In genomic region chr3:62562017-62562416, GRCh38 we compare ENCODE assay signal across 16 cellular contexts.
DNase-seq lines count a peak whose midpoint lies in the region; ATAC-seq and TF ChIP-seq lines count a peak whose summit lies in the region.
"Had no signal": no experiment of that assay in that cellular context is flagged by ENCODE, and none has a peak within 500 bp of the region (broad histone marks: within the 10 kb centered on the region; RNA-seq: fewer than 3 reads in every experiment).

No MANE protein-coding gene starts in this region.

- no peak overlapping the region for H3K4me3 Mint-ChIP-seq in naive thymus-derived CD4-positive, alpha-beta T cell
- H3K4me3 Mint-ChIP-seq: activated naive CD4-positive, alpha-beta T cell treated with anti-CD3 and anti-CD28 coated beads for 36 hours; CD8-positive, alpha-beta memory T cell; naive B cell had no signal

- peaks cover 0 to 3% (median 0%) of the 10 kb centered on the region in 11 donors for H3K9me3 Mint-ChIP-seq in naive thymus-derived CD4-positive, alpha-beta T cell
- H3K9me3 Mint-ChIP-seq: activated naive CD4-positive, alpha-beta T cell treated with anti-CD3 and anti-CD28 coated beads for 36 hours had no signal

- no peak for TF ChIP-seq POLR2A in esophagus squamous epithelium (IDR thresholded peaks at IDR 0.05)

- H3K27ac Mint-ChIP-seq in naive thymus-derived CD4-positive, alpha-beta T cell, result no peak overlapping the region
- H3K27ac Mint-ChIP-seq: activated naive CD4-positive, alpha-beta T cell treated with anti-CD3 and anti-CD28 coated beads for 36 hours; CD8-positive, alpha-beta memory T cell had no signal

- H3K36me3 Mint-ChIP-seq in naive thymus-derived CD4-positive, alpha-beta T cell, result no peaks in the 10 kb centered on the region
- H3K36me3 Mint-ChIP-seq: CD8-positive, alpha-beta memory T cell; naive B cell had no signal

- H3K4me1 Mint-ChIP-seq in naive thymus-derived CD4-positive, alpha-beta T cell, result no peaks in the 10 kb centered on the region
- H3K4me1 Mint-ChIP-seq: CD8-positive, alpha-beta memory T cell; naive B cell had no signal

- H3K4me1 ChIP-seq in esophagus squamous epithelium (peaks cover 0 to 2% (median 0%) of the 10 kb centered on the region in 3 donors), lower lobe of right lung (peaks cover 6% of the 10 kb centered on the region)
- no peaks in the 10 kb centered on the region for H3K4me1 ChIP-seq in naive thymus-derived CD4-positive, alpha-beta T cell (ENCODE audit: control insufficient read depth in 2 of 2, insufficient read depth in 2 of 2, low read length in 2 of 2)

- POLR2A ChIA-PET in naive thymus-derived CD4-positive, alpha-beta T cell (lab: Charles Lee), result no interaction called here

- intact Hi-C loops in esophagus squamous epithelium (cut with DNase I) (no loop called here), lower lobe of right lung (cut with DNase I) (no loop called here)
- intact Hi-C loops in naive thymus-derived CD4-positive, alpha-beta T cell (cut with micrococcal nuclease), result no loop called here

- peak; percentile 75 for DNase-seq in GM03348 (ENCODE audit: low spot score)
- peak; percentile 89 for DNase-seq in fibroblast of peridontal ligament (ENCODE audit: extremely low read depth)
- peak; percentile 77 for DNase-seq in stromal cell of bone marrow (ENCODE audit: low read depth)
- DNase-seq in T-helper 2 cell, result no peak
- no peak for DNase-seq in esophagus squamous epithelium (lab: John Stamatoyannopoulos, UW)
- no peak for DNase-seq in lower lobe of right lung
- DNase-seq in naive thymus-derived CD4-positive, alpha-beta T cell, result no peak
- DNase-seq: activated naive CD4-positive, alpha-beta T cell treated with anti-CD3 and anti-CD28 coated beads for 36 hours; CD8-positive, alpha-beta memory T cell; naive B cell; NCI-H1105; NCI-H510A; Right ventricle myocardium superior; stimulated activated CD4-positive, alpha-beta T cell treated with anti-CD3 and anti-CD28 coated beads, Interleukin-4, amount 100 ng/mL, for 24 hours; stimulated activated naive CD4-positive, alpha-beta T cell had no signal

- H3K27me3 ChIP-seq in esophagus squamous epithelium (no peaks in the 10 kb centered on the region), lower lobe of right lung (ENCODE audit: low read depth) (no peaks in the 10 kb centered on the region)
- H3K27me3 ChIP-seq in naive thymus-derived CD4-positive, alpha-beta T cell (ENCODE audit: control insufficient read depth in 2 of 2, insufficient read depth in 2 of 2, low read length in 2 of 2), result no peaks in the 10 kb centered on the region

- H3K27me3 Mint-ChIP-seq in naive thymus-derived CD4-positive, alpha-beta T cell, result peaks cover 0 to 17% (median 0%) of the 10 kb centered on the region in 5 donors

- TF ChIP-seq CTCF in esophagus squamous epithelium (IDR thresholded peaks at IDR 0.05), result no peak
- TF ChIP-seq CTCF in lower lobe of right lung (IDR thresholded peaks at IDR 0.05), result no peak

- H3K4me3 ChIP-seq in esophagus squamous epithelium (no peak overlapping the region), lower lobe of right lung (no peak overlapping the region)
- H3K4me3 ChIP-seq in naive thymus-derived CD4-positive, alpha-beta T cell (ENCODE audit: low read length), result no peak overlapping the region

- H3K36me3 ChIP-seq in esophagus squamous epithelium (no peaks in the 10 kb centered on the region), lower lobe of right lung (no peaks in the 10 kb centered on the region)
- no peaks in the 10 kb centered on the region for H3K36me3 ChIP-seq in naive thymus-derived CD4-positive, alpha-beta T cell (ENCODE audit: control insufficient read depth in 2 of 3, insufficient read depth in 3 of 3, low read length in 3 of 3)

- 30 to 36% methylated on average over 2 of the region's 2 CpGs for WGBS in esophagus squamous epithelium, 2 donors

- ATAC-seq in SK-N-SH treated with all-trans-retinoic acid at 6 μM for 48 hours (peak; percentile 75), lower lobe of right lung (no peak)
- ATAC-seq in naive thymus-derived CD4-positive, alpha-beta T cell, result no peak

- H3K9me3 ChIP-seq in esophagus squamous epithelium (no peaks in the 10 kb centered on the region), lower lobe of right lung (no peaks in the 10 kb centered on the region)
- no peaks in the 10 kb centered on the region for H3K9me3 ChIP-seq in naive thymus-derived CD4-positive, alpha-beta T cell (ENCODE audit: control insufficient read depth in 2 of 3, low read length in 3 of 3)

- no peak overlapping the region for H3K27ac ChIP-seq in esophagus squamous epithelium
- H3K27ac ChIP-seq in lower lobe of right lung, result no peak overlapping the region
- no peak overlapping the region for H3K27ac ChIP-seq in naive thymus-derived CD4-positive, alpha-beta T cell (ENCODE audit: low read depth, low read length)

- CTCF ChIA-PET in naive thymus-derived CD4-positive, alpha-beta T cell (lab: Charles Lee), result no interaction called here

TF ChIP-seq in SK-N-SH treated with all-trans-retinoic acid at 6 μM for 48 hours, 23 proteins besides CTCF, POLR2A, EP300 and RAD21:
- TF ChIP-seq RARB (CRISPR knock-in tag; IDR thresholded peaks at IDR 0.05) (no peak), ZC3H10 (CRISPR knock-in tag; IDR thresholded peaks at IDR 0.05) (no peak), OSR1 (CRISPR knock-in tag; IDR thresholded peaks at IDR 0.05) (no peak), BACH2 (CRISPR knock-in tag; IDR thresholded peaks at IDR 0.05; ENCODE audit: borderline replicate concordance) (no peak), TOX (CRISPR knock-in tag; IDR thresholded peaks at IDR 0.05; ENCODE audit: borderline replicate concordance) (no peak), ISL1 (CRISPR knock-in tag; IDR thresholded peaks at IDR 0.05) (no peak), ARNTL (CRISPR knock-in tag; IDR thresholded peaks at IDR 0.05; ENCODE audit: borderline replicate concordance, low read depth) (no peak), ESRRG (CRISPR knock-in tag; IDR thresholded peaks at IDR 0.05) (no peak)
TF ChIP-seq in SK-N-SH treated with all-trans-retinoic acid at 6 μM for 48 hours: peak in this region for 0.

Comparison
In these comparisons a context has a peak if more than half of its experiments do, and no peak if none do; other contexts are left out.
1. DNase-seq: peak in GM03348 (single experiment), fibroblast of peridontal ligament (single experiment) and stromal cell of bone marrow (single experiment); none in T-helper 2 cell (0 of 5), esophagus squamous epithelium (single experiment), lower lobe of right lung (single experiment) and naive thymus-derived CD4-positive, alpha-beta T cell (0 of 9).